Comparison of ENCODE assay signal across 8 cellular contexts in genomic region chr10:110211455-110211843, GRCh38. TPM values are rescaled to one million over a fixed set of nuclear protein-coding genes. Genes with fewer than 3 reads are reported as not detected.
A peak's percentile ranks its signal among the peaks of the same experiment; 100 is the strongest.
DNase-seq lines count a peak whose midpoint lies in the region; ATAC-seq and TF ChIP-seq lines count a peak whose summit lies in the region.

No MANE protein-coding gene starts in this region.

- peaks cover 58% of the 10 kb centered on the region for H3K4me1 Mint-ChIP-seq in activated CD4-positive, alpha-beta memory T cell treated with anti-CD3 and anti-CD28 coated beads, Interleukin-2, amount 10 ng/mL, durations not matched to agents 7 days and 5 days

- no peaks in the 10 kb centered on the region for H3K79me2 ChIP-seq in HCT116 (ENCODE audit: insufficient read depth, low read length)

- H3K9me3 ChIP-seq in HCT116 (ENCODE audit: control insufficient read depth in 1 of 2, insufficient read depth in 1 of 2, low read depth in 1 of 2, low read length in 2 of 2) = no peaks in the 10 kb centered on the region
- H3K9me3 ChIP-seq in skeletal muscle tissue (ENCODE audit: control insufficient read depth in 3 of 3, low read length in 3 of 3) = no peaks in the 10 kb centered on the region

- in situ Hi-C loops in GM13977 (cut with MboI; ENCODE audit: low pct_unique_long_range_greater_than_20kb, low sequenced_read_pairs, unreplicated experiment) = no loop called here

- peak overlapping the region; percentile 99 for H3K4me2 ChIP-seq in HCT116 (ENCODE audit: low read length)

- POLR2A ChIA-PET in HCT116 (lab: Charles Lee) = interaction anchor here (0.7 to 1.9 kb wide), 7 partner anchors 8 to 73 kb away, joined by 3 to 12 read pairs (median 4); no protein-coding TSS in a partner anchor
- POLR2A ChIA-PET in activated CD4-positive, alpha-beta memory T cell treated with anti-CD3 and anti-CD28 coated beads, Interleukin-2, amount 10 ng/mL, durations not matched to agents 7 days and 5 days (lab: Charles Lee) = interaction anchor here (0.8 to 10.0 kb wide), 18 partner anchors 11 to 292 kb away, joined by 3 to 222 read pairs (median 6); partner anchors contain the start of genes ADD3 and XPNPEP1

- H3K36me3 ChIP-seq in HCT116 (ENCODE audit: control insufficient read depth in 1 of 2, insufficient read depth in 2 of 2, low read length in 2 of 2) (no peaks in the 10 kb centered on the region), skeletal muscle tissue (ENCODE audit: control insufficient read depth in 3 of 3, insufficient read depth in 3 of 3, low read length in 3 of 3) (no peaks in the 10 kb centered on the region)

- H3K27ac Mint-ChIP-seq in activated CD4-positive, alpha-beta memory T cell treated with anti-CD3 and anti-CD28 coated beads, Interleukin-2, amount 10 ng/mL, durations not matched to agents 7 days and 5 days = peak overlapping the region; percentile 95

- H3K27me3 Mint-ChIP-seq in activated CD4-positive, alpha-beta memory T cell treated with anti-CD3 and anti-CD28 coated beads, Interleukin-2, amount 10 ng/mL, durations not matched to agents 7 days and 5 days = peaks cover 3% of the 10 kb centered on the region

- H3K4me3 ChIP-seq in HCT116 (replicated peaks in 1 of 2; ENCODE audit: low read depth in 1 of 2, low read length in 2 of 2) (peak overlapping the region; percentile 67 to 76), skeletal muscle tissue (ENCODE audit: low read length in 3 of 3) (peak overlapping the region; percentile 68 to 97 (median 95))

- no peaks in the 10 kb centered on the region for H3K27me3 ChIP-seq in HCT116 (ENCODE audit: insufficient read depth, low read length)
- H3K27me3 ChIP-seq in skeletal muscle tissue (ENCODE audit: control insufficient read depth in 3 of 3, insufficient read depth in 3 of 3, low read length in 3 of 3) = peaks cover 0 to 3% (median 0%) of the 10 kb centered on the region in 3 donors

- ATAC-seq in HCT116 = no peak
- ATAC-seq in left ventricle myocardium superior = peak; percentile 0
- no peak for ATAC-seq in HG03439 (IDR thresholded peaks at IDR 0.05; ENCODE audit: unreplicated experiment)
- ATAC-seq in HG03571 (IDR thresholded peaks at IDR 0.05; ENCODE audit: unreplicated experiment) = no peak

- RAD21 ChIA-PET in HCT116 (lab: Charles Lee; ENCODE audit: low non-redundant PET in 1 of 2, low total read pairs in 2 of 2, uncharacterized antibody in 2 of 2, unreplicated experiment in 2 of 2) = interaction anchor here (0.8 to 1.3 kb wide), 2 partner anchors 10 to 12 kb away, joined by 4 to 6 read pairs; no protein-coding TSS in a partner anchor

- H3K9me2 ChIP-seq in HCT116 (ENCODE audit: insufficient read depth) = no peaks in the 10 kb centered on the region

- TF ChIP-seq CTCF in HCT116 (IDR thresholded peaks at IDR 0.05 in 2 of 3, conservative IDR thresholded peaks at IDR 0.05 in 1 of 3; ENCODE audit: borderline replicate concordance in 1 of 3, insufficient read depth in 1 of 3, low read depth in 2 of 3, low read length in 2 of 3) (no peak), GM13977 (IDR thresholded peaks at IDR 0.05; ENCODE audit: extremely low read depth, insufficient read depth, missing control alignments) (no peak)

- intact Hi-C loops in HCT116 (cut with micrococcal nuclease) = loop anchor here (1.0 kb wide), 1 partner anchor 14 kb away; no protein-coding TSS in a partner anchor
- intact Hi-C loops in left ventricle myocardium superior (cut with micrococcal nuclease) = no loop called here

- no peak for TF ChIP-seq RAD21 in HCT116 (IDR thresholded peaks at IDR 0.05; ENCODE audit: low read depth)

- no peak for TF ChIP-seq POLR2A in HCT116 (IDR thresholded peaks at IDR 0.05; ENCODE audit: borderline replicate concordance, extremely low read depth, insufficient read depth, insufficient read length)

- H3K4me1 ChIP-seq in HCT116 (ENCODE audit: control insufficient read depth in 1 of 2, insufficient read depth in 2 of 2, low read length in 2 of 2) (peaks cover 14 to 47% of the 10 kb centered on the region in 2 experiments), skeletal muscle tissue (ENCODE audit: control insufficient read depth in 3 of 3, insufficient read depth in 3 of 3, low read length in 3 of 3) (peaks cover 8 to 24% (median 14%) of the 10 kb centered on the region in 3 donors)

- H3K27ac ChIP-seq in HCT116 (ENCODE audit: low read depth, low read length) (no peak overlapping the region), skeletal muscle tissue (ENCODE audit: low read depth, low read length) (peak overlapping the region; percentile 96)

- H2AFZ ChIP-seq in HCT116 (ENCODE audit: low read depth, low read length, poor library complexity, severe bottlenecking) = peak overlapping the region; percentile 49

- peak overlapping the region; percentile 73 for H3K9ac ChIP-seq in HCT116 (ENCODE audit: low read length)
- H3K9ac ChIP-seq in skeletal muscle tissue (ENCODE audit: low read depth in 1 of 3, low read length in 3 of 3) = peak overlapping the region; percentile 17 to 99 (median 83)

- peak overlapping the region; percentile 87 for H3K4me3 Mint-ChIP-seq in activated CD4-positive, alpha-beta memory T cell treated with anti-CD3 and anti-CD28 coated beads, Interleukin-2, amount 10 ng/mL, durations not matched to agents 7 days and 5 days

- DNase-seq in HCT116 (ENCODE audit: low read depth, low spot score) (no peak), left ventricle myocardium superior (no peak), GM13977 (ENCODE audit: low spot score) (no peak), NCI-H2107 treated with DMSO at 0.1 percent for 48 hours (lab: John Stamatoyannopoulos, UW; ENCODE audit: unreplicated experiment) (no peak)
- no peak for DNase-seq in activated CD4-positive, alpha-beta memory T cell treated with anti-CD3 and anti-CD28 coated beads, Interleukin-2, amount 10 ng/mL, durations not matched to agents 7 days and 5 days

- peaks cover 32% of the 10 kb centered on the region for H3K36me3 Mint-ChIP-seq in activated CD4-positive, alpha-beta memory T cell treated with anti-CD3 and anti-CD28 coated beads, Interleukin-2, amount 10 ng/mL, durations not matched to agents 7 days and 5 days (ENCODE audit: low read depth)

- no peaks in the 10 kb centered on the region for H4K20me1 ChIP-seq in HCT116 (ENCODE audit: insufficient read depth)

- TSS peak; percentile 48 for BruUV-seq in HCT116 (replicated peaks; lab: Mats Ljungman, UMichigan)

- CTCF ChIA-PET in HCT116 (lab: Charles Lee) = interaction anchor here (0.7 to 6.5 kb wide), 5 partner anchors 9 to 327 kb away, joined by 3 to 55 read pairs (median 11); no protein-coding TSS in a partner anchor
- CTCF ChIA-PET in activated CD4-positive, alpha-beta memory T cell treated with anti-CD3 and anti-CD28 coated beads, Interleukin-2, amount 10 ng/mL, durations not matched to agents 7 days and 5 days (lab: Charles Lee) = interaction anchor here (0.7 to 10.9 kb wide), 14 partner anchors 9 to 359 kb away, joined by 3 to 179 read pairs (median 6); no protein-coding TSS in a partner anchor

- H3K9me3 Mint-ChIP-seq in activated CD4-positive, alpha-beta memory T cell treated with anti-CD3 and anti-CD28 coated beads, Interleukin-2, amount 10 ng/mL, durations not matched to agents 7 days and 5 days = no peaks in the 10 kb centered on the region

TF ChIP-seq in HCT116, 20 proteins besides CTCF, POLR2A, EP300 and RAD21:
- TF ChIP-seq POLR2AphosphoS5 (IDR thresholded peaks at IDR 0.05; ENCODE audit: low read depth, low read length) (no peak), REST (IDR thresholded peaks at IDR 0.05; ENCODE audit: low read depth) (no peak), EZH2 (IDR thresholded peaks at IDR 0.05) (no peak), ELF1 (IDR thresholded peaks at IDR 0.05; ENCODE audit: borderline replicate concordance, low read depth) (no peak), ZNF274 (IDR thresholded peaks at IDR 0.05; ENCODE audit: low read depth, low read length) (no peak)
TF ChIP-seq in HCT116: peak in this region for 0.

RNA-seq across cellular contexts. Expression of gene MXI1, which starts 4.0 kb away (rescaled TPM):
- total RNA-seq in HCT116 (2021; ENCODE audit: unreplicated experiment) (57.0 TPM), left ventricle myocardium superior (79.8 TPM), skeletal muscle tissue (17.2 TPM)
- 69.8 and 71.3 TPM in 2 replicates for polyA plus RNA-seq in HCT116 (2012)
- 10 to 100 TPM; 74.2 to 75.4 TPM for total RNA-seq in activated CD4-positive, alpha-beta memory T cell treated with anti-CD3 and anti-CD28 coated beads, Interleukin-2, amount 10 ng/mL, durations not matched to agents 7 days and 5 days
